Comparison of ENCODE assay signal across 8 cellular contexts in genomic region chr22:28883657-28883916, GRCh38. TPM values are rescaled to one million over a fixed set of nuclear protein-coding genes. Genes with fewer than 3 reads are reported as not detected.
DNase-seq lines count a peak whose midpoint lies in the region; ATAC-seq, FAIRE-seq and TF ChIP-seq lines count a peak whose summit lies in the region.
"Had no signal": no experiment of that assay in that cellular context is flagged by ENCODE, and none has a peak within 500 bp of the region (broad histone marks: within the 10 kb centered on the region; RNA-seq: fewer than 3 reads in every experiment).

No MANE protein-coding gene starts in this region.

- H2AFZ ChIP-seq in PC-9 = no peak overlapping the region

- H3K79me2 ChIP-seq in PC-9 (ENCODE audit: low read depth) = peaks cover 44% of the 10 kb centered on the region

- DNase-seq in PC-9 (no peak), thoracic aorta (ENCODE audit: low spot score) (no peak), kidney (no peak), islet precursor cell (no peak)

- TF ChIP-seq CTCF in PC-9 (conservative IDR thresholded peaks at IDR 0.05) = no peak
- TF ChIP-seq CTCF in thoracic aorta (IDR thresholded peaks at IDR 0.05) = no peak
- TF ChIP-seq CTCF in kidney (IDR thresholded peaks at IDR 0.05; ENCODE audit: borderline replicate concordance, extremely low read depth, insufficient read depth) = no peak

- peaks cover 21% of the 10 kb centered on the region for H4K20me1 ChIP-seq in PC-9 (ENCODE audit: insufficient read depth)

- no peak for FAIRE-seq in kidney (lab: Jason Lieb, UNC)
- FAIRE-seq: TTC549 had no signal

- H3K4me1 ChIP-seq in PC-9 (replicated peaks; ENCODE audit: insufficient read depth) = peaks cover 28% of the 10 kb centered on the region
- peaks cover 5 to 41% of the 10 kb centered on the region in 2 donors for H3K4me1 ChIP-seq in thoracic aorta (ENCODE audit: control insufficient read depth in 1 of 2, low read depth in 2 of 2)
- H3K4me1 ChIP-seq in kidney (ENCODE audit: control insufficient read depth in 1 of 2, insufficient read depth in 1 of 2, low read depth in 1 of 2, low read length in 2 of 2) = peaks cover 9 to 12% of the 10 kb centered on the region in 2 donors

- no peak overlapping the region for H3K9ac ChIP-seq in kidney (ENCODE audit: low read length in 2 of 2)

- BruUV-seq in PC-9 (replicated peaks; lab: Mats Ljungman, UMichigan) = no TSS peak

- no peak overlapping the region for H3K4me2 ChIP-seq in PC-9

- POLR2A ChIA-PET in PC-9 (lab: Charles Lee; ENCODE audit: unreplicated experiment) = interaction anchor here (0.6 to 0.7 kb wide), 2 partner anchors 84 to 146 kb away, joined by 3 to 4 read pairs; no protein-coding TSS in a partner anchor

- H3K27ac ChIP-seq in PC-9 = no peak overlapping the region
- no peak overlapping the region for H3K27ac ChIP-seq in thoracic aorta
- H3K27ac ChIP-seq in kidney (ENCODE audit: low read depth in 2 of 2, low read length in 2 of 2) = no peak overlapping the region

- H3K9me3 ChIP-seq in PC-9 (ENCODE audit: insufficient read depth, low read depth) (no peaks in the 10 kb centered on the region), thoracic aorta (no peaks in the 10 kb centered on the region), kidney (ENCODE audit: control insufficient read depth in 1 of 2, low read length in 2 of 2) (no peaks in the 10 kb centered on the region)

- H3K27me3 ChIP-seq in PC-9 (ENCODE audit: insufficient read depth, low read depth) = no peaks in the 10 kb centered on the region
- no peaks in the 10 kb centered on the region for H3K27me3 ChIP-seq in thoracic aorta (replicated peaks; ENCODE audit: insufficient read depth)

- no peaks in the 10 kb centered on the region for H3K9me2 ChIP-seq in PC-9 (ENCODE audit: insufficient read depth)

- CTCF ChIA-PET in PC-9 (lab: Charles Lee) = no interaction called here

- H3K4me3 ChIP-seq in PC-9 (peak overlapping the region; percentile 71; the same call in 1 of the 2 replicates), iPS-11a (ENCODE audit: low read depth, low read length) (peak overlapping the region; percentile 79), thoracic aorta (peak overlapping the region; percentile 89), kidney (ENCODE audit: low read length in 2 of 2) (peak overlapping the region in 1 of 2 donors; percentile 87)

- ATAC-seq in GM21529 (IDR thresholded peaks at IDR 0.05; ENCODE audit: unreplicated experiment) (peak; percentile 12), thoracic aorta (ENCODE audit: insufficient number of reproducible peaks, low FRiP score, low read depth) (peak; percentile 38), GM19328 (IDR thresholded peaks at IDR 0.05; ENCODE audit: unreplicated experiment) (no peak)

- intact Hi-C loops in PC-9 (cut with micrococcal nuclease; ENCODE audit: unreplicated experiment) = loop anchor here (1.0 kb wide), 1 partner anchor 148 kb away; no protein-coding TSS in a partner anchor
- intact Hi-C loops in kidney (cut with DNase I) = no loop called here

- H3F3A ChIP-seq in PC-9 (ENCODE audit: insufficient read depth, low read depth) = 0 out of 2 replicates have a peak, but pooled peaks cover 4% of the 10 kb centered on the region

- H3K36me3 ChIP-seq in PC-9 (ENCODE audit: low read depth) (no peaks in the 10 kb centered on the region), thoracic aorta (no peaks in the 10 kb centered on the region), kidney (ENCODE audit: control insufficient read depth in 1 of 2, insufficient read depth in 2 of 2, low read length in 2 of 2) (no peaks in the 10 kb centered on the region)

RNA-seq across cellular contexts. Expression of gene ZNRF3, which starts 0.2 kb away (rescaled TPM):
- total RNA-seq in PC-9 (2021) = 5.2 TPM in 2 replicates
- total RNA-seq in thoracic aorta = 10 to 100 TPM; 17.2 to 23.1 TPM
- 24.4 TPM for total RNA-seq in kidney
- polyA plus RNA-seq in kidney (ENCODE audit: insufficient read depth, low read depth, low replicate concordance) = 6.8 TPM
